Comparison of ENCODE assay signal across 10 cellular contexts in genomic region chr16:88451586-88452484, GRCh38. TPM values are rescaled to one million over a fixed set of nuclear protein-coding genes. Genes with fewer than 3 reads are reported as not detected.
A peak's percentile ranks its signal among the peaks of the same experiment; 100 is the strongest.
DNase-seq lines count a peak whose midpoint lies in the region; ATAC-seq and TF ChIP-seq lines count a peak whose summit lies in the region.
"Had no signal": no experiment of that assay in that cellular context is flagged by ENCODE, and none has a peak within 500 bp of the region (broad histone marks: within the 10 kb centered on the region; RNA-seq: fewer than 3 reads in every experiment).

No MANE protein-coding gene starts in this region.

- H3K27ac ChIP-seq in transverse colon (peak overlapping the region; percentile 73 to 85 (median 82)), foreskin keratinocyte (no peak overlapping the region)
- H3K27ac ChIP-seq: SK-N-MC had no signal

- peak overlapping the region in 2 of 4 donors; percentile 63 to 64 for H3K4me3 ChIP-seq in transverse colon

- H3K27me3 Mint-ChIP-seq in activated CD8-positive, alpha-beta T cell treated with anti-CD3 and anti-CD28 coated beads, Interleukin-2, amount 10 ng/mL, durations not matched to agents 7 days and 5 days (ENCODE audit: low read depth): peaks cover 4% of the 10 kb centered on the region

- peaks cover 2% of the 10 kb centered on the region for H3K36me3 Mint-ChIP-seq in activated CD8-positive, alpha-beta T cell treated with anti-CD3 and anti-CD28 coated beads, Interleukin-2, amount 10 ng/mL, durations not matched to agents 7 days and 5 days (ENCODE audit: low read depth)

- ATAC-seq in activated CD8-positive, alpha-beta T cell treated with anti-CD3 and anti-CD28 coated beads, Interleukin-2, amount 10 ng/mL, durations not matched to agents 7 days and 5 days: no peak
- ATAC-seq in GM21528 (IDR thresholded peaks at IDR 0.05; ENCODE audit: low FRiP score, unreplicated experiment) (no peak), foreskin keratinocyte (no peak), GM18502 (IDR thresholded peaks at IDR 0.05; ENCODE audit: poor library complexity, unreplicated experiment) (no peak)

- no peak for TF ChIP-seq EP300 in transverse colon (IDR thresholded peaks at IDR 0.05; ENCODE audit: low read depth)

- CTCF ChIA-PET in activated CD8-positive, alpha-beta T cell treated with anti-CD3 and anti-CD28 coated beads, Interleukin-2, amount 10 ng/mL, durations not matched to agents 7 days and 5 days (lab: Charles Lee): interaction anchor here (0.7 to 1.2 kb wide), 4 partner anchors 8 to 16 kb away, joined by 3 to 6 read pairs (median 4); no protein-coding TSS in a partner anchor

- H3K4me1 ChIP-seq in transverse colon (peaks cover 19 to 40% (median 30%) of the 10 kb centered on the region in 4 donors), foreskin keratinocyte (no peaks in the 10 kb centered on the region)

- in situ Hi-C loops in transverse colon (cut with MboI; ENCODE audit: low pct_ligation_motif_present in 1 of 4, low pct_unique_long_range_greater_than_20kb in 1 of 4, low sequenced_read_pairs in 3 of 4): no loop called here

- peak overlapping the region; percentile 78 for H3K4me3 Mint-ChIP-seq in activated CD8-positive, alpha-beta T cell treated with anti-CD3 and anti-CD28 coated beads, Interleukin-2, amount 10 ng/mL, durations not matched to agents 7 days and 5 days

- H3K9me3 ChIP-seq in transverse colon: no peaks in the 10 kb centered on the region
- H3K9me3 ChIP-seq: uterus had no signal

- WGBS in transverse colon (ENCODE audit: low coverage in 1 of 2), 2 donors: 52% methylated on average over 25 of the region's 30 CpGs; no CpG with 5 or more reads in 1 of the 2 donors

- H3K36me3 ChIP-seq in transverse colon: no peaks in the 10 kb centered on the region
- H3K36me3 ChIP-seq: uterus had no signal

- H3K27me3 ChIP-seq in transverse colon: peaks cover 12% of the 10 kb centered on the region
- H3K27me3 ChIP-seq in foreskin keratinocyte: no peaks in the 10 kb centered on the region

- intact Hi-C loops in transverse colon (cut with DNase I; ENCODE audit: low total_unique reads): no loop called here

- TF ChIP-seq POLR2A in transverse colon (IDR thresholded peaks at IDR 0.05): no peak

- H3K9me3 Mint-ChIP-seq in activated CD8-positive, alpha-beta T cell treated with anti-CD3 and anti-CD28 coated beads, Interleukin-2, amount 10 ng/mL, durations not matched to agents 7 days and 5 days (ENCODE audit: insufficient read depth): no peaks in the 10 kb centered on the region

- POLR2A ChIA-PET in activated CD8-positive, alpha-beta T cell treated with anti-CD3 and anti-CD28 coated beads, Interleukin-2, amount 10 ng/mL, durations not matched to agents 7 days and 5 days (lab: Charles Lee): interaction anchor here (1.3 kb wide), 1 partner anchor 87 kb away, joined by 3 read pairs; no protein-coding TSS in a partner anchor

- peak; percentile 22 for DNase-seq in activated gamma-delta T cell treated with Interleukin-2 at 50 U/mL for 16 hours
- DNase-seq in activated gamma-delta T cell (lab: John Stamatoyannopoulos, UW): no peak
- peak; percentile 31 for DNase-seq in activated CD8-positive, alpha-beta T cell treated with anti-CD3 and anti-CD28 coated beads, Interleukin-2, amount 10 ng/mL, durations not matched to agents 7 days and 5 days
- DNase-seq in left kidney (ENCODE audit: low read depth, low spot score): peak; percentile 63
- no peak for DNase-seq in transverse colon
- DNase-seq in foreskin keratinocyte: no peak

- H3K27ac Mint-ChIP-seq in activated CD8-positive, alpha-beta T cell treated with anti-CD3 and anti-CD28 coated beads, Interleukin-2, amount 10 ng/mL, durations not matched to agents 7 days and 5 days: peak overlapping the region; percentile 91

- peak in 1 of 5 experiments; percentile 5 for TF ChIP-seq CTCF in transverse colon (IDR thresholded peaks at IDR 0.05)
- TF ChIP-seq CTCF in foreskin keratinocyte (conservative IDR thresholded peaks at IDR 0.05): no peak

- peaks cover 19% of the 10 kb centered on the region for H3K4me1 Mint-ChIP-seq in activated CD8-positive, alpha-beta T cell treated with anti-CD3 and anti-CD28 coated beads, Interleukin-2, amount 10 ng/mL, durations not matched to agents 7 days and 5 days (ENCODE audit: low read depth)

RNA-seq across cellular contexts. Expression of gene ZFPM1, which starts 1.2 kb away (rescaled TPM):
- 10 to 100 TPM; 15.8 to 19.3 TPM for total RNA-seq in activated CD8-positive, alpha-beta T cell treated with anti-CD3 and anti-CD28 coated beads, Interleukin-2, amount 10 ng/mL, durations not matched to agents 7 days and 5 days
- total RNA-seq in transverse colon (1 to 10 TPM; 1.2 to 4.6 (median 3.1) TPM), foreskin keratinocyte (4.4 and 4.8 TPM in 2 replicates)
- polyA plus RNA-seq in foreskin keratinocyte: 2.9 and 3.0 TPM in 2 replicates

Comparison
In these comparisons a context has a peak if more than half of its experiments do, and no peak if none do; other contexts are left out.
1. DNase-seq: peak in activated gamma-delta T cell treated with Interleukin-2 at 50 U/mL for 16 hours (single experiment), activated CD8-positive, alpha-beta T cell treated with anti-CD3 and anti-CD28 coated beads, Interleukin-2, amount 10 ng/mL, durations not matched to agents 7 days and 5 days (single experiment) and left kidney (single experiment); none in activated gamma-delta T cell (single experiment), transverse colon (single experiment) and foreskin keratinocyte (0 of 2).